ENCODE assay signal across 8 cellular contexts in the genomic region with DNA sequence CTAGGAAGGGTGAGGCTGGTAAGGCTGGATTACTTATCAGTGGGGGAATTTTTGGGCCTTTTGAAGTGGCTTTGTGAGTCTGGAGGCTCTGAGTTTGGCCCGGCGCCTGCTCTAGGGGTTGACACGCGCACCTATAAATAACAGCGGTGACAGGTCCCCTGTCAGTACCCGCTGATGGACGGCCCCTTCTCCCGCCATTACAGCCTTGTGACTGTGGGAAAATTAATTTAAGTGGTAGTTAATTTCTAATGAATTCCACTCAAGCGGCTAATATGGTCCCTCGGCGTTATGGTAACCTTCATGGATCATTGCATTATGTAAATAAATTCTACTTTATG. TPM values are rescaled to one million over a fixed set of nuclear protein-coding genes. Genes with fewer than 3 reads are reported as not detected.
A peak's percentile ranks its signal among the peaks of the same experiment; 100 is the strongest.
DNase-seq lines count a peak whose midpoint lies in the region; ATAC-seq and TF ChIP-seq lines count a peak whose summit lies in the region.

No MANE protein-coding gene starts in this region.

- 37% methylated on average over 11 of the region's 11 CpGs for WGBS in right cardiac atrium
- 34% methylated on average over 11 of the region's 11 CpGs for WGBS in esophagus squamous epithelium, 2 donors

- no peaks in the 10 kb centered on the region for H3K9me3 ChIP-seq in right cardiac atrium (ENCODE audit: control insufficient read depth, low read length)
- H3K9me3 ChIP-seq in esophagus squamous epithelium: no peaks in the 10 kb centered on the region

- ATAC-seq in GM18517 (IDR thresholded peaks at IDR 0.05; ENCODE audit: unreplicated experiment) (peak; percentile 73), GM21529 (IDR thresholded peaks at IDR 0.05; ENCODE audit: unreplicated experiment) (peak; percentile 86), HG03457 (IDR thresholded peaks at IDR 0.05; ENCODE audit: unreplicated experiment) (peak; percentile 83), right cardiac atrium (no peak)

- no peaks in the 10 kb centered on the region for H3K27me3 ChIP-seq in right cardiac atrium (ENCODE audit: control insufficient read depth, insufficient read depth)
- H3K27me3 ChIP-seq in esophagus squamous epithelium: peaks cover 0 to 44% (median 0%) of the 10 kb centered on the region in 4 donors

- intact Hi-C loops in right cardiac atrium (cut with DNase I): no loop called here
- intact Hi-C loops in esophagus squamous epithelium (cut with DNase I): no loop called here

- no peaks in the 10 kb centered on the region for H3K36me3 ChIP-seq in esophagus squamous epithelium

- no peak for TF ChIP-seq CTCF in esophagus squamous epithelium (IDR thresholded peaks at IDR 0.05)

- no peak for TF ChIP-seq POLR2A in esophagus squamous epithelium (IDR thresholded peaks at IDR 0.05)

- H3K27ac ChIP-seq in right cardiac atrium (ENCODE audit: low read length): no peak overlapping the region
- no peak overlapping the region for H3K27ac ChIP-seq in esophagus squamous epithelium

- no peaks in the 10 kb centered on the region for H3K4me1 ChIP-seq in right cardiac atrium (ENCODE audit: control insufficient read depth, insufficient read depth, low read length)
- no peaks in the 10 kb centered on the region for H3K4me1 ChIP-seq in esophagus squamous epithelium

- no peak overlapping the region for H3K4me3 ChIP-seq in right cardiac atrium (ENCODE audit: low read length)
- H3K4me3 ChIP-seq in esophagus squamous epithelium: no peak overlapping the region

- DNase-seq in right cardiac atrium (peak in 2 of 3 donors; percentile 8 to 56), esophagus squamous epithelium (lab: John Stamatoyannopoulos, UW) (no peak), SHP77 (lab: John Stamatoyannopoulos, UW) (no peak), DMS53 treated with DMSO at 0.1 percent for 48 hours (lab: John Stamatoyannopoulos, UW; ENCODE audit: unreplicated experiment) (no peak)
- DNase-seq in activated CD4-positive, CD25-positive, alpha-beta regulatory T cell (lab: John Stamatoyannopoulos, UW): no peak

RNA-seq across cellular contexts. Expression of gene MRPL36, which starts 16.5 kb away (rescaled TPM):
- 10 to 100 TPM; 40.8 to 51.3 (median 48.1) TPM for total RNA-seq in right cardiac atrium
- 104 TPM for polyA plus RNA-seq in right cardiac atrium
- total RNA-seq in esophagus squamous epithelium: 10 to 100 TPM; 44.6 to 54.9 (median 49.3) TPM

RNA-seq across cellular contexts. Expression of gene NDUFS6, which starts 18.0 kb away (rescaled TPM):
- total RNA-seq in right cardiac atrium: 10 to 100 TPM; 64.1 to 90.1 (median 76.8) TPM
- 216 TPM for polyA plus RNA-seq in right cardiac atrium
- total RNA-seq in esophagus squamous epithelium: 10 to 100 TPM; 36.1 to 72.7 (median 57.3) TPM

Comparison
In these comparisons a context has a peak if more than half of its experiments do, and no peak if none do; other contexts are left out.
1. ATAC-seq: peak in GM18517 (single experiment), GM21529 (single experiment) and HG03457 (single experiment); none in right cardiac atrium (0 of 2).
2. DNase-seq: peak in right cardiac atrium (2 of 3); none in activated CD4-positive, CD25-positive, alpha-beta regulatory T cell (0 of 4), esophagus squamous epithelium (single experiment), SHP77 (0 of 2) and DMS53 treated with DMSO at 0.1 percent for 48 hours (single experiment).